Comparison of ENCODE assay signal across 8 cellular contexts in the genomic region with DNA sequence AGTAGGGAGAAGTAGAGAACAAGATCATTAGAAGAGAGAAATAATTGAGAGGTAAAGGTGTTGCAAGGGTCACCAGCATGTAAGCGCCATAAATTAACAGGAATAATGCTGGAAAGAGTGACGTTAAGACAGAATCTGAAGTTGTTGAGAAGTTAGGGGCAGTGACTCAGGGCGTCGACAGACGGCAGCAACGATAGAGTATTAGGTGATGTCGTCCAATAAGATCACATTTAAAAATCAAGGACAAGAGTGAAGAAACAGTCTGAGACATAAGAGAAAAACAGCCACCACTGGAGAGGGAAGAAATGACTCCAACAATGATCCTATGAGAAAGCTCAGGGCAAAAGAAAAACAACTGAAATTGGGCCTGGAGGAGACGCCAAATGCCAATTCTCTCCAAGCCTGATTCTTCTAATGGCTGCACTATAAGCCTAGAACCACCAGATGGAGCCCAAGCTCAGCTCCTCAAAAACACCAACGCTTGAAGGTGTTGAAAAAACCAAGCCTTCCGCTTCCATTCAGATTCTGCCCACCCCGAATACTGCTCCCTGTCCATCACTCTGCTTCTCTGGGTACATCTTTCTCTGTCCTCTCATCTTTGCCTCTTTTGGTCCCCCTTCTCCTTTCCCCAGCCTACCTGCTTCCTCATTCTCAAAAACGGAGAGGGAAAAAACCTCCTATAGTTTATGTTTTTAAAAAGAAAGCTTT.
A peak's percentile ranks its signal among the peaks of the same experiment; 100 is the strongest.
DNase-seq lines count a peak whose midpoint lies in the region; ATAC-seq and TF ChIP-seq lines count a peak whose summit lies in the region.

No MANE protein-coding gene starts in this region.

- TF ChIP-seq EP300 in gastroesophageal sphincter (IDR thresholded peaks at IDR 0.05), result no peak

- H3K9me3 ChIP-seq in DND-41 (ENCODE audit: insufficient read depth, low read length, severe bottlenecking), result no peaks in the 10 kb centered on the region
- H3K9me3 ChIP-seq in MM.1S (replicated peaks; ENCODE audit: insufficient read depth, low read length), result no peaks in the 10 kb centered on the region
- no peaks in the 10 kb centered on the region for H3K9me3 ChIP-seq in SJSA1 (replicated peaks)
- H3K9me3 ChIP-seq in gastroesophageal sphincter, result no peaks in the 10 kb centered on the region
- no peaks in the 10 kb centered on the region for H3K9me3 ChIP-seq in uterus

- H2AFZ ChIP-seq in DND-41 (ENCODE audit: low read depth, low read length), result no peak overlapping the region
- no peak overlapping the region for H2AFZ ChIP-seq in MM.1S (ENCODE audit: low read length)

- peaks cover 14% of the 10 kb centered on the region for H3K36me3 Mint-ChIP-seq in osteocyte (ENCODE audit: unreplicated experiment)

- no peaks in the 10 kb centered on the region for H3K9me2 ChIP-seq in MM.1S (replicated peaks; ENCODE audit: insufficient read depth, low read length)

- ATAC-seq in DND-41 (ENCODE audit: insufficient read depth, low read depth) (peak; percentile 77), gastroesophageal sphincter (peak; percentile 53), GM21529 (IDR thresholded peaks at IDR 0.05; ENCODE audit: unreplicated experiment) (no peak)

- H3K4me1 ChIP-seq in DND-41 (ENCODE audit: insufficient read depth, low read length), result peaks cover 3% of the 10 kb centered on the region; the same call in 1 of the 2 replicates
- no peaks in the 10 kb centered on the region for H3K4me1 ChIP-seq in MM.1S (ENCODE audit: low read length)
- peaks cover 59% of the 10 kb centered on the region for H3K4me1 ChIP-seq in SJSA1 (replicated peaks)
- peaks cover 21 to 58% (median 32%) of the 10 kb centered on the region in 3 donors for H3K4me1 ChIP-seq in gastroesophageal sphincter
- peaks cover 7 to 9% of the 10 kb centered on the region in 2 donors for H3K4me1 ChIP-seq in uterus

- H3K4me1 Mint-ChIP-seq in osteocyte (ENCODE audit: unreplicated experiment), result peaks cover 64% of the 10 kb centered on the region

- H3K79me2 ChIP-seq in DND-41 (ENCODE audit: insufficient read depth, low read length) (0 out of 2 replicates have a peak, but pooled peaks cover 14% of the 10 kb centered on the region), MM.1S (ENCODE audit: low read length) (no peaks in the 10 kb centered on the region)

- H3K27me3 Mint-ChIP-seq in osteocyte (ENCODE audit: unreplicated experiment), result no peaks in the 10 kb centered on the region

- 28 to 30% methylated on average over 12 of the region's 12 CpGs for WGBS in gastroesophageal sphincter (ENCODE audit: low coverage in 1 of 2), 2 donors

- H3K36me3 ChIP-seq in DND-41 (ENCODE audit: insufficient read depth, low read length), result peaks cover 9% of the 10 kb centered on the region
- H3K36me3 ChIP-seq in MM.1S (replicated peaks; ENCODE audit: insufficient read depth, low read length), result no peaks in the 10 kb centered on the region
- peaks cover 21% of the 10 kb centered on the region for H3K36me3 ChIP-seq in SJSA1
- peaks cover 0 to 11% of the 10 kb centered on the region in 2 donors for H3K36me3 ChIP-seq in gastroesophageal sphincter
- no peaks in the 10 kb centered on the region for H3K36me3 ChIP-seq in uterus

- no peak overlapping the region for H3K4me2 ChIP-seq in DND-41 (ENCODE audit: insufficient read depth, low read length)
- no peak overlapping the region for H3K4me2 ChIP-seq in MM.1S (ENCODE audit: low read depth, low read length)

- H4K20me1 ChIP-seq in DND-41 (ENCODE audit: insufficient read depth, low read length) (peaks cover 26% of the 10 kb centered on the region), MM.1S (ENCODE audit: insufficient read depth, low read length) (no peaks in the 10 kb centered on the region)

- peak; percentile 92 for TF ChIP-seq CTCF in DND-41 (IDR thresholded peaks at IDR 0.05; ENCODE audit: borderline replicate concordance, extremely low read depth, low read length, poor library complexity, severe bottlenecking)
- peak; percentile 79 for TF ChIP-seq CTCF in MM.1S (IDR thresholded peaks at IDR 0.05; ENCODE audit: low read length)
- TF ChIP-seq CTCF in gastroesophageal sphincter (IDR thresholded peaks at IDR 0.05), result peak; percentile 94 to 98 (median 96)
- peak; percentile 93 for TF ChIP-seq CTCF in osteocyte (IDR thresholded peaks at IDR 0.05)
- peak; percentile 92 to 98 (median 94) for TF ChIP-seq CTCF in uterus (IDR thresholded peaks at IDR 0.05)

- no peaks in the 10 kb centered on the region for H3F3A ChIP-seq in MM.1S (ENCODE audit: insufficient read depth, low read length)

- intact Hi-C loops in uterus (cut with DNase I; ENCODE audit: low total_unique reads), result loop anchor here (2.0 kb wide), 1 partner anchor 86 kb away; no protein-coding TSS in a partner anchor

- H3K4me3 ChIP-seq in DND-41 (ENCODE audit: low read depth in 1 of 2, low read length in 2 of 2), result no peak overlapping the region
- H3K4me3 ChIP-seq in MM.1S (ENCODE audit: low read length), result no peak overlapping the region
- H3K4me3 ChIP-seq in SJSA1, result no peak overlapping the region
- no peak overlapping the region for H3K4me3 ChIP-seq in gastroesophageal sphincter
- no peak overlapping the region for H3K4me3 ChIP-seq in uterus

- H3K9ac ChIP-seq in DND-41 (ENCODE audit: low read depth, low read length) (no peak overlapping the region), MM.1S (ENCODE audit: low read length) (no peak overlapping the region)

- H3K27me3 ChIP-seq in DND-41 (ENCODE audit: insufficient read depth, low read length, poor library complexity) (no peaks in the 10 kb centered on the region), MM.1S (replicated peaks; ENCODE audit: insufficient read depth, low read length) (no peaks in the 10 kb centered on the region), SJSA1 (replicated peaks) (no peaks in the 10 kb centered on the region), gastroesophageal sphincter (no peaks in the 10 kb centered on the region), uterus (no peaks in the 10 kb centered on the region)

- H3K4me3 Mint-ChIP-seq in osteocyte (ENCODE audit: unreplicated experiment), result peak overlapping the region; percentile 28

- DNase-seq in DND-41, result peak; percentile 65
- DNase-seq in MM.1S, result peak; percentile 56
- DNase-seq in SJSA1 (ENCODE audit: low read depth in 1 of 2, low spot score in 2 of 2), result peak; percentile 65 to 68
- DNase-seq in activated naive CD4-positive, alpha-beta T cell (lab: John Stamatoyannopoulos, UW), result peak; percentile 5 to 40 (median 18)
- no peak for DNase-seq in osteocyte (ENCODE audit: extremely low spot score, unreplicated experiment)
- DNase-seq in uterus, result peak; percentile 58 to 73

- TF ChIP-seq POLR2A in gastroesophageal sphincter (IDR thresholded peaks at IDR 0.05) (no peak), uterus (IDR thresholded peaks at IDR 0.05) (no peak)

- H3K27ac ChIP-seq in DND-41 (ENCODE audit: low read length) (no peak overlapping the region), MM.1S (ENCODE audit: low read length) (no peak overlapping the region), SJSA1 (no peak overlapping the region; the same call in 1 of the 2 replicates), gastroesophageal sphincter (no peak overlapping the region), uterus (peak overlapping the region in 1 of 2 donors; percentile 4)

- no peaks in the 10 kb centered on the region for H3K9me3 Mint-ChIP-seq in osteocyte (ENCODE audit: unreplicated experiment)

- peak overlapping the region; percentile 54 for H3K27ac Mint-ChIP-seq in osteocyte (ENCODE audit: unreplicated experiment)
